1 cellular context compared by ENCODE assay signal in genomic region chr3:23882487-23882918, GRCh38.
TF ChIP-seq lines count a peak whose summit lies in the region.

No MANE protein-coding gene starts in this region.

TF ChIP-seq in K562, 482 proteins besides CTCF, POLR2A, EP300 and RAD21:
- TF ChIP-seq HINFP (tag; conservative IDR thresholded peaks at IDR 0.05; ENCODE audit: low read depth) = no peak
- no peak for TF ChIP-seq MGA (IDR thresholded peaks at IDR 0.05)
- TF ChIP-seq RBM22 (IDR thresholded peaks at IDR 0.05; ENCODE audit: low read depth, low read length, poor library complexity, severe bottlenecking) = peak; percentile 83
- TF ChIP-seq HNRNPLL (IDR thresholded peaks at IDR 0.05; ENCODE audit: low read depth, low read length, poor library complexity, severe bottlenecking) = no peak
- TF ChIP-seq ZNF551 (CRISPR knock-in tag; IDR thresholded peaks at IDR 0.05) = no peak
- TF ChIP-seq, protein P1, sequence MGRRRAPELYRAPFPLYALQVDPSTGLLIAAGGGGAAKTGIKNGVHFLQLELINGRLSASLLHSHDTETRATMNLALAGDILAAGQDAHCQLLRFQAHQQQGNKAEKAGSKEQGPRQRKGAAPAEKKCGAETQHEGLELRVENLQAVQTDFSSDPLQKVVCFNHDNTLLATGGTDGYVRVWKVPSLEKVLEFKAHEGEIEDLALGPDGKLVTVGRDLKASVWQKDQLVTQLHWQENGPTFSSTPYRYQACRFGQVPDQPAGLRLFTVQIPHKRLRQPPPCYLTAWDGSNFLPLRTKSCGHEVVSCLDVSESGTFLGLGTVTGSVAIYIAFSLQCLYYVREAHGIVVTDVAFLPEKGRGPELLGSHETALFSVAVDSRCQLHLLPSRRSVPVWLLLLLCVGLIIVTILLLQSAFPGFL (CRISPR knock-in tag; IDR thresholded peaks at IDR 0.05) = no peak
- TF ChIP-seq ILF3 (IDR thresholded peaks at IDR 0.05; ENCODE audit: borderline replicate concordance) = no peak
- no peak for TF ChIP-seq BHLHE40 (IDR thresholded peaks at IDR 0.05; ENCODE audit: low read length)
- TF ChIP-seq ZNF518B (CRISPR knock-in tag; IDR thresholded peaks at IDR 0.05) = no peak
- no peak for TF ChIP-seq SAFB2 (IDR thresholded peaks at IDR 0.05; ENCODE audit: borderline replicate concordance, low read depth, low read length, severe bottlenecking)
- no peak for TF ChIP-seq E4F1 (CRISPR knock-in tag; IDR thresholded peaks at IDR 0.05; ENCODE audit: borderline replicate concordance)
- TF ChIP-seq, protein P2, sequence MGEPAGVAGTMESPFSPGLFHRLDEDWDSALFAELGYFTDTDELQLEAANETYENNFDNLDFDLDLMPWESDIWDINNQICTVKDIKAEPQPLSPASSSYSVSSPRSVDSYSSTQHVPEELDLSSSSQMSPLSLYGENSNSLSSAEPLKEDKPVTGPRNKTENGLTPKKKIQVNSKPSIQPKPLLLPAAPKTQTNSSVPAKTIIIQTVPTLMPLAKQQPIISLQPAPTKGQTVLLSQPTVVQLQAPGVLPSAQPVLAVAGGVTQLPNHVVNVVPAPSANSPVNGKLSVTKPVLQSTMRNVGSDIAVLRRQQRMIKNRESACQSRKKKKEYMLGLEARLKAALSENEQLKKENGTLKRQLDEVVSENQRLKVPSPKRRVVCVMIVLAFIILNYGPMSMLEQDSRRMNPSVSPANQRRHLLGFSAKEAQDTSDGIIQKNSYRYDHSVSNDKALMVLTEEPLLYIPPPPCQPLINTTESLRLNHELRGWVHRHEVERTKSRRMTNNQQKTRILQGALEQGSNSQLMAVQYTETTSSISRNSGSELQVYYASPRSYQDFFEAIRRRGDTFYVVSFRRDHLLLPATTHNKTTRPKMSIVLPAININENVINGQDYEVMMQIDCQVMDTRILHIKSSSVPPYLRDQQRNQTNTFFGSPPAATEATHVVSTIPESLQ (CRISPR knock-in tag; IDR thresholded peaks at IDR 0.05) = no peak
- no peak for TF ChIP-seq CEBPB (tag; IDR thresholded peaks at IDR 0.05)
- no peak for TF ChIP-seq SUPT5H (IDR thresholded peaks at IDR 0.05)
- TF ChIP-seq GATAD2A (IDR thresholded peaks at IDR 0.05) = no peak
- TF ChIP-seq SRSF3 (IDR thresholded peaks at IDR 0.05; ENCODE audit: insufficient read depth, low read length) = no peak
- TF ChIP-seq POLR2G (IDR thresholded peaks at IDR 0.05; ENCODE audit: low read depth, low read length) = 0 out of 2 replicates have a peak, but pooled peaks have one; percentile 10
- TF ChIP-seq CBX2 (IDR thresholded peaks at IDR 0.05; ENCODE audit: insufficient read depth, low read length, poor library complexity, severe bottlenecking) = no peak
